28 cellular contexts compared by ENCODE assay signal in the genomic region with DNA sequence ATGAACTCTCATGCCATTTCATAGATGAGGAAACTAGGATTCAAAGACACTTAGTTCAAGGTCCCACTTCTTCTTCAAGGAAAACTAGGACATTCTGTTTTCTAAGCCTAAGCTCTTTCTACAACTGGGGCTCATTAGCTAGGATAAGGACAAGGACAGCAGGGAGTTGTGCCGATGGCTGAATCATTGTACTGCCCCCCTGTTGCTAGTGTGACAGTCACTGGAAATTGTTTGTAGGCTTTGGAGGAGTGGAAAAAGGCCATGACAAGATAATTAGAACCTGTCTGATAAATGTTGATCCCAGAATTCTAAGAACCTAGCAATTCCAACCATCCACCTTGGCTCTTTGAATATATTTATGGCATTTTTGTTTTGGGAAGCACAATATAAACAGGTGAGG.
"Had no signal": no experiment of that assay in that cellular context is flagged by ENCODE, and none has a peak within 500 bp of the region (broad histone marks: within the 10 kb centered on the region; RNA-seq: fewer than 3 reads in every experiment).

No MANE protein-coding gene starts in this region.

- H3K9me3 ChIP-seq: gastrocnemius medialis had no signal

- H3K36me3 ChIP-seq: brain microvascular endothelial cell, esophagus muscularis mucosa, gastrocnemius medialis, WERI-Rb-1 had no signal

- DNase-seq: activated B cell treated with CpG ODN at 0.5 μM for 24 hours; activated CD4-positive, alpha-beta T cell treated with anti-CD3 and anti-CD28 coated beads for 48 hours; activated CD4-positive, alpha-beta T cell treated with anti-CD3 and anti-CD28 coated beads, Interleukin-2, amount 50 U/mL, for 1 hour; activated CD4-positive, alpha-beta T cell treated with anti-CD3 and anti-CD28 coated beads, Interleukin-2, amount 50 U/mL, for 48 hours; activated CD8-positive, alpha-beta memory T cell treated with anti-CD3 and anti-CD28 coated beads for 24 hours; activated CD8-positive, alpha-beta T cell treated with anti-CD3 and anti-CD28 coated beads for 36 hours; activated effector memory CD4-positive, alpha-beta T cell treated with Interleukin-2 at 50 U/mL for 16 hours; activated gamma-delta T cell treated with Interleukin-2 at 50 U/mL for 16 hours; activated naive CD4-positive, alpha-beta T cell treated with anti-CD3 and anti-CD28 coated beads, Interleukin-2, amount 50 U/mL, for 16 hours; activated naive CD4-positive, alpha-beta T cell treated with Interleukin-2 at 50 U/mL for 16 hours; activated T-cell treated with anti-CD3 and anti-CD28 coated beads, Interleukin-2, amount 50 U/mL, for 4 hours; amniotic stem cell; anterior cingulate cortex; brain microvascular endothelial cell; dorsolateral prefrontal cortex; effector memory CD8-positive, alpha-beta T cell; erythroblast; foreskin keratinocyte; gastrocnemius medialis; glutamatergic neuron; T-helper 1 cell; T-helper 17 cell; T1000; WERI-Rb-1 had no signal

- H3K27me3 ChIP-seq: brain microvascular endothelial cell, dorsolateral prefrontal cortex, esophagus muscularis mucosa, foreskin keratinocyte, gastrocnemius medialis had no signal

- H3K27ac ChIP-seq: brain microvascular endothelial cell, coronary artery, dorsolateral prefrontal cortex, esophagus muscularis mucosa, foreskin keratinocyte, gastrocnemius medialis, WERI-Rb-1 had no signal

- H3K4me3 ChIP-seq: coronary artery, dorsolateral prefrontal cortex, esophagus muscularis mucosa, gastrocnemius medialis had no signal

- ATAC-seq: activated CD4-positive, CD25-positive, alpha-beta regulatory T cell treated with anti-CD3 and anti-CD28 coated beads, Interleukin-2, amount 50 U/mL, for 24 hours; activated CD8-positive, alpha-beta T cell treated with anti-CD3 and anti-CD28 coated beads for 36 hours; activated T-cell treated with anti-CD3 and anti-CD28 coated beads, Interleukin-2, amount 50 U/mL, for 4 hours; activated T-helper 17 cell treated with anti-CD3 and anti-CD28 coated beads, Interleukin-2, amount 50 U/mL, for 72 hours; effector memory CD8-positive, alpha-beta T cell; foreskin keratinocyte; gastrocnemius medialis; T-helper 17 cell had no signal

- H3K4me1 ChIP-seq: esophagus muscularis mucosa, foreskin keratinocyte, gastrocnemius medialis had no signal
